15 cellular contexts compared by ENCODE assay signal in the genomic region with DNA sequence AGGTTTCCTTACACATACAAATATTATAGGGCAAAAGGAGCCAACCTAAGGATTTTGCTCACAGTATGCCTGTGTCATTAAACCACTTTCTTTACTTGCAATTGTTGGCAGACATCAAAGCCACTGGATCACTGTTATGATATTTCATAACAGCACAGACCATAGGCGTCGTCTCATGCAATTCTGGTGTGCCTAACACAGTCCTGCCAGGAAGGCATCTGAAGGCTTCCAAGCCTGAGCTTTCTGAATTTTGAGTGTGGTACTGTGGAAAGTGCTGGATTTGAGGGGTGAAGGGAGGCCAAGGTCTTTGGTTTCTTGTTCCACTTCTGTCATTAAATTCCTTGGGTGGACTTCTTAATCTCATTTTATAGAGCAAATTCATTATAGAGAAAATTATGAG.
DNase-seq lines count a peak whose midpoint lies in the region; ATAC-seq, FAIRE-seq and TF ChIP-seq lines count a peak whose summit lies in the region.
"Had no signal": no experiment of that assay in that cellular context is flagged by ENCODE, and none has a peak within 500 bp of the region (broad histone marks: within the 10 kb centered on the region; RNA-seq: fewer than 3 reads in every experiment).

No MANE protein-coding gene starts in this region.

- no peak for TF ChIP-seq CTCF in cardiac fibroblast (IDR thresholded peaks at IDR 0.05; ENCODE audit: low read depth, low read length)
- TF ChIP-seq CTCF in keratinocyte (optimal IDR thresholded peaks at IDR 0.05 in 1 of 3, IDR thresholded peaks at IDR 0.05 in 1 of 3, conservative IDR thresholded peaks at IDR 0.05 in 1 of 3; ENCODE audit: extremely low read depth in 1 of 3, insufficient read depth in 2 of 3, low read length in 3 of 3): no peak

- no peak overlapping the region for H3K4me3 Mint-ChIP-seq in T-cell
- H3K4me3 Mint-ChIP-seq: H9; stimulated activated effector memory CD8-positive, alpha-beta T cell treated with anti-CD3 and anti-CD28 coated beads, Interleukin-12 subunit alpha, Interleukin-12 subunit beta, amount 100 ng/mL, for 72 hours had no signal

- peaks cover 15 to 19% of the 10 kb centered on the region in 2 donors for H3K27me3 Mint-ChIP-seq in T-cell

- peaks cover 9% of the 10 kb centered on the region for H3K4me1 ChIP-seq in keratinocyte (ENCODE audit: control insufficient read depth, extremely low read depth, insufficient read depth, low read length)
- H3K4me1 ChIP-seq in small intestine (ENCODE audit: control insufficient read depth in 2 of 2, insufficient read depth in 1 of 2, low read depth in 1 of 2, low read length in 1 of 2): peaks cover 2% of the 10 kb centered on the region in 2 donors

- H3K4me3 ChIP-seq in cardiac fibroblast (replicated peaks in 1 of 2; ENCODE audit: low read depth in 2 of 2, low read length in 2 of 2) (no peak overlapping the region), keratinocyte (ENCODE audit: control insufficient read depth in 2 of 3, extremely low read depth in 1 of 3, insufficient read depth in 2 of 3, low read depth in 1 of 3, low read length in 3 of 3) (no peak overlapping the region), small intestine (ENCODE audit: low read depth in 1 of 2, low read length in 2 of 2) (no peak overlapping the region)

- CTCF ChIA-PET in HEK293T (lab: Yijun Ruan, JAX) (no interaction called here), T-cell (lab: Charles Lee) (no interaction called here)

- H3K9me3 Mint-ChIP-seq in T-cell: no peaks in the 10 kb centered on the region

- no peaks in the 10 kb centered on the region for H3K79me2 ChIP-seq in keratinocyte (ENCODE audit: control insufficient read depth, insufficient read depth, low read length)

- H4K20me1 ChIP-seq in keratinocyte (ENCODE audit: control insufficient read depth, extremely low read depth, insufficient read depth, low read length): no peaks in the 10 kb centered on the region

- H3K9me3 ChIP-seq in keratinocyte (ENCODE audit: control insufficient read depth, low read depth, low read length) (no peaks in the 10 kb centered on the region), small intestine (ENCODE audit: control insufficient read depth, low read depth) (no peaks in the 10 kb centered on the region)

- no peaks in the 10 kb centered on the region for H3K9me1 ChIP-seq in keratinocyte (ENCODE audit: control insufficient read depth, extremely low read depth, insufficient read depth, low read length)

- H3K36me3 Mint-ChIP-seq in T-cell: no peaks in the 10 kb centered on the region
- H3K36me3 Mint-ChIP-seq: stimulated activated effector memory CD8-positive, alpha-beta T cell treated with anti-CD3 and anti-CD28 coated beads, Interleukin-12 subunit alpha, Interleukin-12 subunit beta, amount 100 ng/mL, for 72 hours had no signal

- FAIRE-seq in keratinocyte (lab: Jason Lieb, UNC) (no peak), small intestine (lab: Jason Lieb, UNC) (no peak)

- H3K27ac Mint-ChIP-seq in T-cell: no peak overlapping the region
- H3K27ac Mint-ChIP-seq: stimulated activated effector memory CD8-positive, alpha-beta T cell treated with anti-CD3 and anti-CD28 coated beads, Interleukin-12 subunit alpha, Interleukin-12 subunit beta, amount 100 ng/mL, for 72 hours had no signal

- H3K36me3 ChIP-seq in keratinocyte (ENCODE audit: control insufficient read depth in 2 of 2, extremely low read depth in 1 of 2, insufficient read depth in 2 of 2, low read length in 2 of 2) (no peaks in the 10 kb centered on the region), small intestine (ENCODE audit: control insufficient read depth in 2 of 2, insufficient read depth in 2 of 2, low read length in 2 of 2) (no peaks in the 10 kb centered on the region)

- DNase-seq in HT-29 (ENCODE audit: low spot score) (peak; percentile 78), cardiac fibroblast (ENCODE audit: low read depth in 2 of 2) (peak; percentile 69), keratinocyte (ENCODE audit: low read depth, low spot score) (no peak), small intestine (no peak), NCI-H146 treated with DMSO at 0.1 percent for 48 hours (lab: John Stamatoyannopoulos, UW; ENCODE audit: unreplicated experiment) (no peak), HEK293T (ENCODE audit: extremely low spot score) (no peak), foreskin melanocyte (no peak), T-cell (no peak)
- DNase-seq: activated T-cell treated with anti-CD3 and anti-CD28 coated beads, Interleukin-2, amount 50 U/mL, for 1 hour; H9; NCI-H1417 treated with DMSO at 0.1 percent for 48 hours; NCI-H774; stimulated activated CD4-positive, alpha-beta T cell treated with anti-CD3 and anti-CD28 coated beads, Interleukin-2, amount 100 ng/mL, for 24 hours had no signal

- POLR2A ChIA-PET in HEK293T (lab: Yijun Ruan, JAX): no interaction called here
- POLR2A ChIA-PET in T-cell (lab: Charles Lee): no interaction called here

- H3K27ac ChIP-seq in keratinocyte (ENCODE audit: control insufficient read depth, insufficient read depth, low read length) (no peak overlapping the region), small intestine (ENCODE audit: low read depth in 1 of 2, low read length in 1 of 2) (peak overlapping the region; percentile 5 to 90)
- H3K27ac ChIP-seq: C4-2B had no signal

- peak overlapping the region; percentile 64 for H2AFZ ChIP-seq in keratinocyte (ENCODE audit: control insufficient read depth, low read length)

- H3K4me2 ChIP-seq in keratinocyte (ENCODE audit: control insufficient read depth, extremely low read depth, insufficient read depth, low read depth, low read length): no peak overlapping the region

- H3K9ac ChIP-seq in keratinocyte (ENCODE audit: control insufficient read depth, extremely low read depth, insufficient read depth, low read length): no peak overlapping the region

- no peak for ATAC-seq in T-cell (replicated peaks in 1 of 4)
- ATAC-seq: stimulated activated effector memory CD8-positive, alpha-beta T cell treated with anti-CD3 and anti-CD28 coated beads, Interleukin-12 subunit alpha, Interleukin-12 subunit beta, amount 100 ng/mL, for 72 hours had no signal

- 7 to 52% (median 27%) methylated on average over 2 of the region's 2 CpGs for WGBS in small intestine, 3 donors

- dilution Hi-C loops in keratinocyte (cut with MboI; ENCODE audit: extremely low pct_ligation_motif_present, low sequenced_read_pairs): no loop called here

- H3K27me3 ChIP-seq in keratinocyte (ENCODE audit: control insufficient read depth, extremely low read depth, insufficient read depth, low read length) (no peaks in the 10 kb centered on the region), small intestine (ENCODE audit: control insufficient read depth in 2 of 2, insufficient read depth in 2 of 2, low read length in 2 of 2) (no peaks in the 10 kb centered on the region)

- H3K4me1 Mint-ChIP-seq in T-cell: no peaks in the 10 kb centered on the region
- H3K4me1 Mint-ChIP-seq: stimulated activated effector memory CD8-positive, alpha-beta T cell treated with anti-CD3 and anti-CD28 coated beads, Interleukin-12 subunit alpha, Interleukin-12 subunit beta, amount 100 ng/mL, for 72 hours had no signal

TF ChIP-seq in HEK293T, 16 proteins besides CTCF, POLR2A, EP300 and RAD21:
- TF ChIP-seq ZNF384 (IDR thresholded peaks at IDR 0.05) (no peak), SUZ12 (IDR thresholded peaks at IDR 0.05) (no peak), FOXM1 (IDR thresholded peaks at IDR 0.05; ENCODE audit: borderline replicate concordance) (no peak), BHLHE40 (IDR thresholded peaks at IDR 0.05; ENCODE audit: borderline replicate concordance) (no peak), FOXA1 (IDR thresholded peaks at IDR 0.05) (no peak), LEF1 (IDR thresholded peaks at IDR 0.05; ENCODE audit: borderline replicate concordance) (no peak), CTBP1 (IDR thresholded peaks at IDR 0.05; ENCODE audit: borderline replicate concordance) (no peak), ELF4 (IDR thresholded peaks at IDR 0.05) (no peak), SP1 (IDR thresholded peaks at IDR 0.05) (no peak), L3MBTL2 (conservative IDR thresholded peaks at IDR 0.05) (no peak), HDGF (IDR thresholded peaks at IDR 0.05; ENCODE audit: borderline replicate concordance) (no peak), TARDBP (IDR thresholded peaks at IDR 0.05) (no peak), NFRKB (IDR thresholded peaks at IDR 0.05) (no peak), ARNT (IDR thresholded peaks at IDR 0.05) (no peak), PKNOX1 (IDR thresholded peaks at IDR 0.05) (no peak), FOXK2 (IDR thresholded peaks at IDR 0.05) (no peak)

Comparison
In these comparisons a context has a peak if more than half of its experiments do, and no peak if none do; other contexts are left out.
1. DNase-seq: peak in HT-29 (single experiment) and cardiac fibroblast (2 of 2); none in keratinocyte (single experiment), small intestine (single experiment), NCI-H146 treated with DMSO at 0.1 percent for 48 hours (single experiment), HEK293T (single experiment), foreskin melanocyte (single experiment) and T-cell (0 of 34).